Comparison of ENCODE assay signal across 1 cellular context in genomic region chr17:58308173-58308984, GRCh38.
TF ChIP-seq lines count a peak whose summit lies in the region.

No MANE protein-coding gene starts in this region.

TF ChIP-seq in HepG2, 621 proteins besides CTCF, POLR2A, EP300 and RAD21 (continued from another document and continues in another):
- TF ChIP-seq YY1 (IDR thresholded peaks at IDR 0.05; ENCODE audit: insufficient read depth, insufficient replicate concordance, low read depth, low read length), result peak; percentile 50
- TF ChIP-seq ERF (CRISPR knock-in tag; IDR thresholded peaks at IDR 0.05), result peak; percentile 64
- TF ChIP-seq LBX2 (CRISPR knock-in tag; IDR thresholded peaks at IDR 0.05; ENCODE audit: borderline replicate concordance), result no peak
- TF ChIP-seq ZNF331 (CRISPR knock-in tag; IDR thresholded peaks at IDR 0.05), result 0 out of 2 replicates have a peak, but pooled peaks have one; percentile 29
- TF ChIP-seq GATAD1 (CRISPR knock-in tag; IDR thresholded peaks at IDR 0.05), result peak; percentile 32; the same call in 1 of the 2 replicates
- TF ChIP-seq ZSCAN9 (CRISPR knock-in tag; IDR thresholded peaks at IDR 0.05; ENCODE audit: borderline replicate concordance), result no peak
- no peak for TF ChIP-seq ZNF614 (CRISPR knock-in tag; IDR thresholded peaks at IDR 0.05; ENCODE audit: borderline replicate concordance)
- no peak for TF ChIP-seq ZNF777 (CRISPR knock-in tag; IDR thresholded peaks at IDR 0.05)
- peak; percentile 52; the same call in 1 of the 2 replicates for TF ChIP-seq PATZ1 (CRISPR knock-in tag; IDR thresholded peaks at IDR 0.05)
- TF ChIP-seq ZSCAN22 (CRISPR knock-in tag; IDR thresholded peaks at IDR 0.05), result no peak
- no peak for TF ChIP-seq GTF2F1 (IDR thresholded peaks at IDR 0.05; ENCODE audit: low read length)
- no peak for TF ChIP-seq GPN1 (CRISPR knock-in tag; IDR thresholded peaks at IDR 0.05; ENCODE audit: borderline replicate concordance)
- no peak for TF ChIP-seq ZNF567 (CRISPR knock-in tag; IDR thresholded peaks at IDR 0.05; ENCODE audit: borderline replicate concordance)
- no peak for TF ChIP-seq PHF21A (CRISPR knock-in tag; IDR thresholded peaks at IDR 0.05)
- no peak for TF ChIP-seq RORA (CRISPR knock-in tag; IDR thresholded peaks at IDR 0.05)
- no peak for TF ChIP-seq HOMEZ (CRISPR knock-in tag; IDR thresholded peaks at IDR 0.05; ENCODE audit: low read depth)
- 0 out of 2 replicates have a peak, but pooled peaks have one; percentile 63 for TF ChIP-seq ZNF251 (CRISPR knock-in tag; IDR thresholded peaks at IDR 0.05)
- TF ChIP-seq NR2C2 (CRISPR knock-in tag; IDR thresholded peaks at IDR 0.05; ENCODE audit: borderline replicate concordance), result no peak
- peak; percentile 20; the same call in 1 of the 2 replicates for TF ChIP-seq PHF8 (CRISPR knock-in tag; IDR thresholded peaks at IDR 0.05)
- TF ChIP-seq ZNF639 (CRISPR knock-in tag; conservative IDR thresholded peaks at IDR 0.05), result no peak
- TF ChIP-seq CBFB (CRISPR knock-in tag; IDR thresholded peaks at IDR 0.05), result no peak
- TF ChIP-seq ZNF772 (CRISPR knock-in tag; IDR thresholded peaks at IDR 0.05), result no peak
- peak; percentile 53; the same call in 1 of the 2 replicates for TF ChIP-seq MAZ (IDR thresholded peaks at IDR 0.05; ENCODE audit: borderline replicate concordance, low read depth, low read length)
- TF ChIP-seq MAZ (CRISPR knock-in tag; IDR thresholded peaks at IDR 0.05; ENCODE audit: low read depth), result no peak
- TF ChIP-seq TCF7L2 (IDR thresholded peaks at IDR 0.05; ENCODE audit: low read depth, low read length), result no peak
- peak; percentile 34; the same call in 1 of the 2 replicates for TF ChIP-seq GABPB1 (CRISPR knock-in tag; IDR thresholded peaks at IDR 0.05)
- TF ChIP-seq CHD2 (IDR thresholded peaks at IDR 0.05; ENCODE audit: low read depth, low read length), result no peak
- no peak for TF ChIP-seq CEBPB (IDR thresholded peaks at IDR 0.05; ENCODE audit: borderline replicate concordance, low read depth, low read length)
- TF ChIP-seq HIC2 (CRISPR knock-in tag; IDR thresholded peaks at IDR 0.05; ENCODE audit: low read depth), result peak; percentile 69; the same call in 1 of the 2 replicates
- 0 out of 2 replicates have a peak, but pooled peaks have one; percentile 35 for TF ChIP-seq ATF2 (CRISPR knock-in tag; IDR thresholded peaks at IDR 0.05)
- no peak for TF ChIP-seq FIP1L1 (IDR thresholded peaks at IDR 0.05; ENCODE audit: borderline replicate concordance, insufficient read depth, low read depth, low read length)
- peak; percentile 40; the same call in 1 of the 2 replicates for TF ChIP-seq ARID5B (CRISPR knock-in tag; IDR thresholded peaks at IDR 0.05)
- TF ChIP-seq ZHX2 (IDR thresholded peaks at IDR 0.05; ENCODE audit: low read depth), result no peak
- TF ChIP-seq ZHX2 (CRISPR knock-in tag; IDR thresholded peaks at IDR 0.05; ENCODE audit: borderline replicate concordance), result no peak
- no peak for TF ChIP-seq TOE1 (CRISPR knock-in tag; IDR thresholded peaks at IDR 0.05)
- TF ChIP-seq ZNF737 (CRISPR knock-in tag; IDR thresholded peaks at IDR 0.05; ENCODE audit: borderline replicate concordance), result no peak
- TF ChIP-seq CBX2 (IDR thresholded peaks at IDR 0.05; ENCODE audit: low read depth, low read length), result no peak
- TF ChIP-seq CBX2 (CRISPR knock-in tag; IDR thresholded peaks at IDR 0.05; ENCODE audit: low read depth), result no peak
- TF ChIP-seq ZNF232 (CRISPR knock-in tag; IDR thresholded peaks at IDR 0.05; ENCODE audit: borderline replicate concordance), result no peak
- TF ChIP-seq NR2F6 (IDR thresholded peaks at IDR 0.05), result no peak
- no peak for TF ChIP-seq NR2F6 (CRISPR knock-in tag; IDR thresholded peaks at IDR 0.05)
- TF ChIP-seq ZNF484 (CRISPR knock-in tag; IDR thresholded peaks at IDR 0.05; ENCODE audit: borderline replicate concordance, low read depth), result no peak
- TF ChIP-seq ZNF589 (CRISPR knock-in tag; conservative IDR thresholded peaks at IDR 0.05), result no peak
- TF ChIP-seq KDM3A (CRISPR knock-in tag; IDR thresholded peaks at IDR 0.05; ENCODE audit: low read depth), result 0 out of 2 replicates have a peak, but pooled peaks have one; percentile 39
- peak; percentile 31; the same call in 1 of the 2 replicates for TF ChIP-seq HDAC2 (CRISPR knock-in tag; IDR thresholded peaks at IDR 0.05)
- peak; percentile 35; the same call in 1 of the 2 replicates for TF ChIP-seq SALL1 (CRISPR knock-in tag; IDR thresholded peaks at IDR 0.05)
- no peak for TF ChIP-seq NFRKB (IDR thresholded peaks at IDR 0.05)
